ENCODE assay signal across 8 cellular contexts in genomic region chr18:3247243-3248061, GRCh38.
A peak's percentile ranks its signal among the peaks of the same experiment; 100 is the strongest.
DNase-seq lines count a peak whose midpoint lies in the region; ATAC-seq lines count a peak whose summit lies in the region.

Gene MYL12A, plus strand, starts transcription at chr18:3247801. Its CDS starts 5,447 bp downstream, at chr18:3253248.

- H3K4me3 ChIP-seq in BLaER1 treated with 17β-estradiol and CSF1 and Interleukin-3, amounts not matched to agents 10 nM and 100 nM, result peak within 1 kb of the TSS; percentile 87 to 100 (median 92)

- ATAC-seq in GM19351 (IDR thresholded peaks at IDR 0.05; ENCODE audit: unreplicated experiment) (peak; percentile 79), HG03521 (IDR thresholded peaks at IDR 0.05; ENCODE audit: unreplicated experiment) (peak; percentile 76)

- H3K4me2 ChIP-seq in BLaER1 treated with 17β-estradiol and CSF1 and Interleukin-3, amounts not matched to agents 10 nM and 100 nM, result peak within 1 kb of the TSS; percentile 90 to 97 (median 95)

- H3K9me3 ChIP-seq in BLaER1 treated with 17β-estradiol and CSF1 and Interleukin-3, amounts not matched to agents 10 nM and 100 nM (replicated peaks in 1 of 11), result peaks cover 2 to 3% (median 3%) of the 10 kb centered on the region in 11 experiments; a peak in 21 of 22 replicates

- peaks cover 39 to 57% (median 51%) of the 10 kb centered on the region in 10 experiments for H3K4me1 ChIP-seq in BLaER1 treated with 17β-estradiol and CSF1 and Interleukin-3, amounts not matched to agents 10 nM and 100 nM

- H3K36me3 ChIP-seq in BLaER1 treated with 17β-estradiol and CSF1 and Interleukin-3, amounts not matched to agents 10 nM and 100 nM, result peaks cover 12 to 33% (median 21%) of the 10 kb centered on the region in 11 experiments; a peak in 19 of 22 replicates

- DNase-seq in NCI-H748 (lab: John Stamatoyannopoulos, UW; ENCODE audit: unreplicated experiment) (peak; percentile 98), cortex of kidney (lab: John Stamatoyannopoulos, UW) (peak; percentile 88), left kidney (ENCODE audit: low read depth, low spot score) (peak; percentile 99)
- peak; percentile 82 for DNase-seq in activated CD4-positive, alpha-beta T cell treated with anti-CD3 and anti-CD28 coated beads, Interleukin-2, amount 50 U/mL, for 1 hour
- DNase-seq in stimulated activated CD4-positive, alpha-beta T cell treated with anti-CD3 and anti-CD28 coated beads, Interleukin-2, amount 100 ng/mL, for 24 hours, result peak; percentile 96 to 98

- H3K9ac ChIP-seq in BLaER1 treated with 17β-estradiol and CSF1 and Interleukin-3, amounts not matched to agents 10 nM and 100 nM, result peak within 1 kb of the TSS; percentile 92 to 100 (median 97)

- H3K27me3 ChIP-seq in BLaER1 treated with 17β-estradiol and CSF1 and Interleukin-3, amounts not matched to agents 10 nM and 100 nM, result no peaks in the 10 kb centered on the region

- H3K27ac ChIP-seq in BLaER1 treated with 17β-estradiol and CSF1 and Interleukin-3, amounts not matched to agents 10 nM and 100 nM, result peak within 1 kb of the TSS; percentile 96 to 100 (median 98)

- H4K20me1 ChIP-seq in BLaER1 treated with 17β-estradiol and CSF1 and Interleukin-3, amounts not matched to agents 10 nM and 100 nM, result peaks cover 8 to 39% (median 38%) of the 10 kb centered on the region in 11 experiments; a peak in 21 of 22 replicates

Comparison
In these comparisons a context has a peak if more than half of its experiments do, and no peak if none do; other contexts are left out.
1. Peak in every context shown above with its lines: DNase-seq, ATAC-seq, H3K4me3 ChIP-seq and H3K27ac ChIP-seq.